Comparison of ENCODE assay signal across 1 cellular context in the genomic region with DNA sequence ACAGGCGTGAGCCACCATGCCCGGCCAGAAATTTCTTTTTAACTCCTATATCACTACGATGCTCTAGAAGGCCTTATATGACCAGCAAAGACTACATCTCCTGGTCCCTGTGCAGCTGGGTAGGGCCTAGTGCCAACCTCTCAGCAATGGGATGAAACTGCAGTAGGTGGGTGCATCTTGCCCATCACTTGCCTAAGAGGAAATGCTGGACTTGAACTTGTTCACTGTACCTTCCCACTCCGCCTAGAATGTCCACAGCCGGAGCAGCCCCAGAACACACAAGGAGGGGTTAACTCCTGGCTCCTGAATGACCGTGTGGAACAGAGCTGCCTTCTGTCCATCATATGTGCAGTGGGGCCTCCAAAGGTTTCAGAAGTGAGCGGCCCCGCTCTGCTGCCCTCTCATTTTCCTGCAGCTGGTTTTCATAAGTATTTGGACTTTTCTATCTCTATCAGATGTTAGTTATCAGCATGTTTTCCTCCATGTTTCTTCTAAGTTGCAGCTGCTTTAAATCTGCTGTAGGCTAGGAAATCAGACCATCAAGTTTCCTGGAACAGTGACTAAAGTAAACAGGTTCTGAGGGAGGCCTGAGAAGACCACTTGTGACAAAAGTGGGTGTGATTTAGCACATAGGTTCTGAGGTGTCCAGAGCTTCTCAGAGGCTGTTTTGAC.
TF ChIP-seq lines count a peak whose summit lies in the region.

No MANE protein-coding gene starts in this region.

TF ChIP-seq in K562, 482 proteins besides CTCF, POLR2A, EP300 and RAD21 (continued from another document):
- TF ChIP-seq, protein P1, sequence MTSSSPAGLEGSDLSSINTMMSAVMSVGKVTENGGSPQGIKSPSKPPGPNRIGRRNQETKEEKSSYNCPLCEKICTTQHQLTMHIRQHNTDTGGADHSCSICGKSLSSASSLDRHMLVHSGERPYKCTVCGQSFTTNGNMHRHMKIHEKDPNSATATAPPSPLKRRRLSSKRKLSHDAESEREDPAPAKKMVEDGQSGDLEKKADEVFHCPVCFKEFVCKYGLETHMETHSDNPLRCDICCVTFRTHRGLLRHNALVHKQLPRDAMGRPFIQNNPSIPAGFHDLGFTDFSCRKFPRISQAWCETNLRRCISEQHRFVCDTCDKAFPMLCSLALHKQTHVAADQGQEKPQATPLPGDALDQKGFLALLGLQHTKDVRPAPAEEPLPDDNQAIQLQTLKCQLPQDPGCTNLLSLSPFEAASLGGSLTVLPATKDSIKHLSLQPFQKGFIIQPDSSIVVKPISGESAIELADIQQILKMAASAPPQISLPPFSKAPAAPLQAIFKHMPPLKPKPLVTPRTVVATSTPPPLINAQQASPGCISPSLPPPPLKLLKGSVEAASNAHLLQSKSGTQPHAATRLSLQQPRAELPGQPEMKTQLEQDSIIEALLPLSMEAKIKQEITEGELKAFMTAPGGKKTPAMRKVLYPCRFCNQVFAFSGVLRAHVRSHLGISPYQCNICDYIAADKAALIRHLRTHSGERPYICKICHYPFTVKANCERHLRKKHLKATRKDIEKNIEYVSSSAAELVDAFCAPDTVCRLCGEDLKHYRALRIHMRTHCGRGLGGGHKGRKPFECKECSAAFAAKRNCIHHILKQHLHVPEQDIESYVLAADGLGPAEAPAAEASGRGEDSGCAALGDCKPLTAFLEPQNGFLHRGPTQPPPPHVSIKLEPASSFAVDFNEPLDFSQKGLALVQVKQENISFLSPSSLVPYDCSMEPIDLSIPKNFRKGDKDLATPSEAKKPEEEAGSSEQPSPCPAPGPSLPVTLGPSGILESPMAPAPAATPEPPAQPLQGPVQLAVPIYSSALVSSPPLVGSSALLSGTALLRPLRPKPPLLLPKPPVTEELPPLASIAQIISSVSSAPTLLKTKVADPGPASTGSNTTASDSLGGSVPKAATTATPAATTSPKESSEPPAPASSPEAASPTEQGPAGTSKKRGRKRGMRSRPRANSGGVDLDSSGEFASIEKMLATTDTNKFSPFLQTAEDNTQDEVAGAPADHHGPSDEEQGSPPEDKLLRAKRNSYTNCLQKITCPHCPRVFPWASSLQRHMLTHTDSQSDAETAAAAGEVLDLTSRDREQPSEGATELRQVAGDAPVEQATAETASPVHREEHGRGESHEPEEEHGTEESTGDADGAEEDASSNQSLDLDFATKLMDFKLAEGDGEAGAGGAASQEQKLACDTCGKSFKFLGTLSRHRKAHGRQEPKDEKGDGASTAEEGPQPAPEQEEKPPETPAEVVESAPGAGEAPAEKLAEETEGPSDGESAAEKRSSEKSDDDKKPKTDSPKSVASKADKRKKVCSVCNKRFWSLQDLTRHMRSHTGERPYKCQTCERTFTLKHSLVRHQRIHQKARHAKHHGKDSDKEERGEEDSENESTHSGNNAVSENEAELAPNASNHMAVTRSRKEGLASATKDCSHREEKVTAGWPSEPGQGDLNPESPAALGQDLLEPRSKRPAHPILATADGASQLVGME (CRISPR knock-in tag; IDR thresholded peaks at IDR 0.05), result no peak
- TF ChIP-seq, protein P2, sequence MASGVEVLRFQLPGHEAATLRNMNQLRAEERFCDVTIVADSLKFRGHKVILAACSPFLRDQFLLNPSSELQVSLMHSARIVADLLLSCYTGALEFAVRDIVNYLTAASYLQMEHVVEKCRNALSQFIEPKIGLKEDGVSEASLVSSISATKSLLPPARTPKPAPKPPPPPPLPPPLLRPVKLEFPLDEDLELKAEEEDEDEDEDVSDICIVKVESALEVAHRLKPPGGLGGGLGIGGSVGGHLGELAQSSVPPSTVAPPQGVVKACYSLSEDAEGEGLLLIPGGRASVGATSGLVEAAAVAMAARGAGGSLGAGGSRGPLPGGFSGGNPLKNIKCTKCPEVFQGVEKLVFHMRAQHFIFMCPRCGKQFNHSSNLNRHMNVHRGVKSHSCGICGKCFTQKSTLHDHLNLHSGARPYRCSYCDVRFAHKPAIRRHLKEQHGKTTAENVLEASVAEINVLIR (CRISPR knock-in tag; IDR thresholded peaks at IDR 0.05), result no peak
- TF ChIP-seq, protein P3, sequence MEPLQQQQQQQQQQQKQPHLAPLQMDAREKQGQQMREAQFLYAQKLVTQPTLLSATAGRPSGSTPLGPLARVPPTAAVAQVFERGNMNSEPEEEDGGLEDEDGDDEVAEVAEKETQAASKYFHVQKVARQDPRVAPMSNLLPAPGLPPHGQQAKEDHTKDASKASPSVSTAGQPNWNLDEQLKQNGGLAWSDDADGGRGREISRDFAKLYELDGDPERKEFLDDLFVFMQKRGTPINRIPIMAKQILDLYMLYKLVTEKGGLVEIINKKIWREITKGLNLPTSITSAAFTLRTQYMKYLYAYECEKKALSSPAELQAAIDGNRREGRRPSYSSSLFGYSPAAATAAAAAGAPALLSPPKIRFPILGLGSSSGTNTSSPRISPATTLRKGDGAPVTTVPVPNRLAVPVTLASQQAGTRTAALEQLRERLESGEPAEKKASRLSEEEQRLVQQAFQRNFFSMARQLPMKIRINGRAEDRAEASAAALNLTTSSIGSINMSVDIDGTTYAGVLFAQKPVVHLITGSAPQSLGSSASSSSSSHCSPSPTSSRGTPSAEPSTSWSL (CRISPR knock-in tag; IDR thresholded peaks at IDR 0.05; ENCODE audit: borderline replicate concordance), result no peak
- TF ChIP-seq NR2C1 (IDR thresholded peaks at IDR 0.05), result no peak
- peak; percentile 11; the same call in 1 of the 2 replicates for TF ChIP-seq NR2C1 (tag; IDR thresholded peaks at IDR 0.05)
- no peak for TF ChIP-seq NFXL1 (CRISPR knock-in tag; IDR thresholded peaks at IDR 0.05)
- TF ChIP-seq, protein P4, sequence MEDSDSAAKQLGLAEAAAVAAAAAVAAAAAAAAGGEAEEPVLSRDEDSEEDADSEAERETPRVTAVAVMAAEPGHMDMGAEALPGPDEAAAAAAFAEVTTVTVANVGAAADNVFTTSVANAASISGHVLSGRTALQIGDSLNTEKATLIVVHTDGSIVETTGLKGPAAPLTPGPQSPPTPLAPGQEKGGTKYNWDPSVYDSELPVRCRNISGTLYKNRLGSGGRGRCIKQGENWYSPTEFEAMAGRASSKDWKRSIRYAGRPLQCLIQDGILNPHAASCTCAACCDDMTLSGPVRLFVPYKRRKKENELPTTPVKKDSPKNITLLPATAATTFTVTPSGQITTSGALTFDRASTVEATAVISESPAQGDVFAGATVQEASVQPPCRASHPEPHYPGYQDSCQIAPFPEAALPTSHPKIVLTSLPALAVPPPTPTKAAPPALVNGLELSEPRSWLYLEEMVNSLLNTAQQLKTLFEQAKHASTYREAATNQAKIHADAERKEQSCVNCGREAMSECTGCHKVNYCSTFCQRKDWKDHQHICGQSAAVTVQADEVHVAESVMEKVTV (CRISPR knock-in tag; IDR thresholded peaks at IDR 0.05), result no peak
- TF ChIP-seq, protein P5, sequence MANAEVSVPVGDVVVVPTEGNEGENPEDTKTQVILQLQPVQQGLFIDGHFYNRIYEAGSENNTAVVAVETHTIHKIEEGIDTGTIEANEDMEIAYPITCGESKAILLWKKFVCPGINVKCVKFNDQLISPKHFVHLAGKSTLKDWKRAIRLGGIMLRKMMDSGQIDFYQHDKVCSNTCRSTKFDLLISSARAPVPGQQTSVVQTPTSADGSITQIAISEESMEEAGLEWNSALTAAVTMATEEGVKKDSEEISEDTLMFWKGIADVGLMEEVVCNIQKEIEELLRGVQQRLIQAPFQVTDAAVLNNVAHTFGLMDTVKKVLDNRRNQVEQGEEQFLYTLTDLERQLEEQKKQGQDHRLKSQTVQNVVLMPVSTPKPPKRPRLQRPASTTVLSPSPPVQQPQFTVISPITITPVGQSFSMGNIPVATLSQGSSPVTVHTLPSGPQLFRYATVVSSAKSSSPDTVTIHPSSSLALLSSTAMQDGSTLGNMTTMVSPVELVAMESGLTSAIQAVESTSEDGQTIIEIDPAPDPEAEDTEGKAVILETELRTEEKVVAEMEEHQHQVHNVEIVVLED (CRISPR knock-in tag; IDR thresholded peaks at IDR 0.05), result no peak
- no peak for TF ChIP-seq NR4A1 (CRISPR knock-in tag; IDR thresholded peaks at IDR 0.05)
- TF ChIP-seq NR4A1 (tag; IDR thresholded peaks at IDR 0.05), result peak; percentile 67; the same call in 1 of the 2 replicates
- no peak for TF ChIP-seq SAFB2 (IDR thresholded peaks at IDR 0.05; ENCODE audit: borderline replicate concordance, low read depth, low read length, severe bottlenecking)
